ENCODE assay signal across 15 cellular contexts in genomic region chr11:45104006-45104789, GRCh38. TPM values are rescaled to one million over a fixed set of nuclear protein-coding genes. Genes with fewer than 3 reads are reported as not detected.
DNase-seq lines count a peak whose midpoint lies in the region; TF ChIP-seq lines count a peak whose summit lies in the region.
"Had no signal": no experiment of that assay in that cellular context is flagged by ENCODE, and none has a peak within 500 bp of the region (broad histone marks: within the 10 kb centered on the region; RNA-seq: fewer than 3 reads in every experiment).

No MANE protein-coding gene starts in this region.

- no peak overlapping the region for H3K27ac ChIP-seq in colonic mucosa
- H3K27ac ChIP-seq: BLaER1 had no signal

- no peaks in the 10 kb centered on the region for H3K4me1 ChIP-seq in colonic mucosa

- DNase-seq in activated effector memory CD4-positive, alpha-beta T cell treated with anti-CD3 and anti-CD28 coated beads, Interleukin-2, amount 50 U/mL, for 16 hours, result peak; percentile 56
- DNase-seq in activated effector memory CD4-positive, alpha-beta T cell treated with Interleukin-2 at 50 U/mL for 16 hours, result no peak
- DNase-seq in colonic mucosa (peak; percentile 10), myocyte (ENCODE audit: low read depth) (peak; percentile 26), kidney tubule cell (ENCODE audit: low spot score) (no peak), NCI-H2081 (lab: John Stamatoyannopoulos, UW) (no peak), 8988T (no peak)
- DNase-seq: CD8-positive, alpha-beta memory T cell; MG63; NCI-H1105 treated with DMSO at 0.1 percent for 48 hours; NCI-H187; NCI-H446 treated with DMSO at 0.1 percent for 48 hours; NCI-H774; Right ventricle myocardium superior had no signal

- no peak overlapping the region for H3K4me3 ChIP-seq in colonic mucosa
- H3K4me3 ChIP-seq: BLaER1, MG63 had no signal

- H3K9ac ChIP-seq in colonic mucosa (ENCODE audit: low read depth in 2 of 2, low read length in 2 of 2), result no peak overlapping the region
- H3K9ac ChIP-seq: BLaER1 had no signal

- intact Hi-C loops in colonic mucosa (cut with DNase I), result loop anchor here (2.0 kb wide), 1 partner anchor 177 kb away; no protein-coding TSS in a partner anchor

- H3K9me3 ChIP-seq in colonic mucosa, result no peaks in the 10 kb centered on the region
- H3K9me3 ChIP-seq: BLaER1, MG63 had no signal

- no peak for TF ChIP-seq CTCF in colonic mucosa (IDR thresholded peaks at IDR 0.05)

- no peaks in the 10 kb centered on the region for H3K36me3 ChIP-seq in colonic mucosa
- H3K36me3 ChIP-seq: BLaER1, MG63 had no signal

- no peaks in the 10 kb centered on the region for H3K27me3 ChIP-seq in colonic mucosa
- H3K27me3 ChIP-seq: BLaER1, MG63 had no signal

RNA-seq across cellular contexts. Expression of gene PRDM11, which starts 42.2 kb away (rescaled TPM):
- total RNA-seq in colonic mucosa, result 1 to 10 TPM; 4.1 to 8.3 TPM
- 4.2 and 6.3 TPM in 2 replicates for total RNA-seq in myocyte
- polyA plus RNA-seq in myocyte (2012), result 5.5 TPM

Comparison
In these comparisons a context has a peak if more than half of its experiments do, and no peak if none do; other contexts are left out.
1. DNase-seq: peak in activated effector memory CD4-positive, alpha-beta T cell treated with anti-CD3 and anti-CD28 coated beads, Interleukin-2, amount 50 U/mL, for 16 hours (single experiment), colonic mucosa (single experiment) and myocyte (single experiment); none in activated effector memory CD4-positive, alpha-beta T cell treated with Interleukin-2 at 50 U/mL for 16 hours (single experiment), kidney tubule cell (single experiment), NCI-H2081 (0 of 2) and 8988T (single experiment).